Comparison of ENCODE assay signal across 13 cellular contexts in the genomic region with DNA sequence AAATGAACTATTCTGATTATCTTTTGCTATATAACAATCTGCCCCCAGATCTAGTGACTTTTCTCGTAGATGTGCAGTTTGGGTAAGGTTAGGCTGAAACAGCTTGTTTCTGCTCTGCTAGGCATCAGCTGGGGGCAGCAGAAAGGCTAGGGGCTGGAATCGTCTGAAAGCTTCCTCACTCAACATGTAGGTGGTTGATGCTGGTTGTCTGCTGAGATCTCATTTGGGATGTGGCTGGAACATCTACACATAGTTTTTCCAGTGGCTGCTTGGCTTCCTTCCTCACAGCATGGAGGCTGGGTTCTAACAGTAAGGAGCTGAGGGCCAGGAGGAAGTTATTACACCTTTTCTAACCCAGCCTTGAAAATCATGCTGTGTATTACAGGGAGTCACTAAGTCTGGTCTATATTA. TPM values are rescaled to one million over a fixed set of nuclear protein-coding genes. Genes with fewer than 3 reads are reported as not detected.
DNase-seq lines count a peak whose midpoint lies in the region; ATAC-seq and TF ChIP-seq lines count a peak whose summit lies in the region.
"Had no signal": no experiment of that assay in that cellular context is flagged by ENCODE, and none has a peak within 500 bp of the region (broad histone marks: within the 10 kb centered on the region; RNA-seq: fewer than 3 reads in every experiment).

No MANE protein-coding gene starts in this region.

- H3K4me3 Mint-ChIP-seq in activated naive CD8-positive, alpha-beta T cell: peak overlapping the region; percentile 18
- H3K4me3 Mint-ChIP-seq in activated naive CD8-positive, alpha-beta T cell treated with anti-CD3 and anti-CD28 coated beads for 36 hours: no peak overlapping the region
- H3K4me3 Mint-ChIP-seq in chondrocyte (ENCODE audit: unreplicated experiment) (no peak overlapping the region), osteocyte (ENCODE audit: unreplicated experiment) (no peak overlapping the region)
- H3K4me3 Mint-ChIP-seq: activated CD8-positive, alpha-beta memory T cell treated with anti-CD3 and anti-CD28 coated beads, Interleukin-2, amount 10 ng/mL, durations not matched to agents 7 days and 5 days had no signal

- H3K27ac Mint-ChIP-seq in activated naive CD8-positive, alpha-beta T cell: no peak overlapping the region
- no peak overlapping the region for H3K27ac Mint-ChIP-seq in activated naive CD8-positive, alpha-beta T cell treated with anti-CD3 and anti-CD28 coated beads for 36 hours
- H3K27ac Mint-ChIP-seq in chondrocyte (ENCODE audit: unreplicated experiment) (peak overlapping the region; percentile 17), osteocyte (ENCODE audit: unreplicated experiment) (peak overlapping the region; percentile 65)
- H3K27ac Mint-ChIP-seq: activated CD8-positive, alpha-beta memory T cell treated with anti-CD3 and anti-CD28 coated beads, Interleukin-2, amount 10 ng/mL, durations not matched to agents 7 days and 5 days had no signal

- no peak for DNase-seq in activated naive CD8-positive, alpha-beta T cell treated with anti-CD3 and anti-CD28 coated beads for 36 hours
- DNase-seq in NCI-H226: peak; percentile 29
- DNase-seq in chondrocyte (ENCODE audit: low spot score): no peak
- DNase-seq in osteocyte (ENCODE audit: extremely low spot score, unreplicated experiment): no peak
- DNase-seq in amniotic stem cell (lab: John Stamatoyannopoulos, UW): no peak
- DNase-seq in T-helper 9 cell: no peak
- DNase-seq: activated CD8-positive, alpha-beta memory T cell treated with anti-CD3 and anti-CD28 coated beads, Interleukin-2, amount 10 ng/mL, durations not matched to agents 7 days and 5 days; activated naive CD4-positive, alpha-beta T cell; foreskin melanocyte; NCI-H1694 treated with DMSO at 0.1 percent for 48 hours had no signal

- H3K27me3 Mint-ChIP-seq in activated naive CD8-positive, alpha-beta T cell: no peaks in the 10 kb centered on the region
- H3K27me3 Mint-ChIP-seq in activated naive CD8-positive, alpha-beta T cell treated with anti-CD3 and anti-CD28 coated beads for 36 hours: no peaks in the 10 kb centered on the region
- H3K27me3 Mint-ChIP-seq in chondrocyte (ENCODE audit: low read depth): no peaks in the 10 kb centered on the region
- H3K27me3 Mint-ChIP-seq in osteocyte (ENCODE audit: unreplicated experiment): no peaks in the 10 kb centered on the region
- H3K27me3 Mint-ChIP-seq: activated CD8-positive, alpha-beta memory T cell treated with anti-CD3 and anti-CD28 coated beads, Interleukin-2, amount 10 ng/mL, durations not matched to agents 7 days and 5 days had no signal

- peaks cover 71% of the 10 kb centered on the region for H3K4me1 Mint-ChIP-seq in activated naive CD8-positive, alpha-beta T cell (ENCODE audit: low read depth)
- peaks cover 57% of the 10 kb centered on the region for H3K4me1 Mint-ChIP-seq in activated naive CD8-positive, alpha-beta T cell treated with anti-CD3 and anti-CD28 coated beads for 36 hours
- H3K4me1 Mint-ChIP-seq in chondrocyte (ENCODE audit: low read depth) (peaks cover 41% of the 10 kb centered on the region), osteocyte (ENCODE audit: unreplicated experiment) (peaks cover 36% of the 10 kb centered on the region)

- H3K36me3 Mint-ChIP-seq in activated naive CD8-positive, alpha-beta T cell: peaks cover 5% of the 10 kb centered on the region
- peaks cover 29% of the 10 kb centered on the region for H3K36me3 Mint-ChIP-seq in activated naive CD8-positive, alpha-beta T cell treated with anti-CD3 and anti-CD28 coated beads for 36 hours
- no peaks in the 10 kb centered on the region for H3K36me3 Mint-ChIP-seq in chondrocyte (ENCODE audit: low read depth)
- peaks cover 21% of the 10 kb centered on the region for H3K36me3 Mint-ChIP-seq in osteocyte (ENCODE audit: unreplicated experiment)

- no peak for TF ChIP-seq CTCF in chondrocyte (IDR thresholded peaks at IDR 0.05)
- no peak for TF ChIP-seq CTCF in osteocyte (IDR thresholded peaks at IDR 0.05)

- no peaks in the 10 kb centered on the region for H3K9me3 Mint-ChIP-seq in activated naive CD8-positive, alpha-beta T cell (ENCODE audit: low read depth)
- H3K9me3 Mint-ChIP-seq in activated naive CD8-positive, alpha-beta T cell treated with anti-CD3 and anti-CD28 coated beads for 36 hours: peaks cover 10% of the 10 kb centered on the region
- H3K9me3 Mint-ChIP-seq in chondrocyte (ENCODE audit: low read depth) (peaks cover 9% of the 10 kb centered on the region), osteocyte (ENCODE audit: unreplicated experiment) (peaks cover 12% of the 10 kb centered on the region)

- no peak for ATAC-seq in GM21576 (IDR thresholded peaks at IDR 0.05; ENCODE audit: unreplicated experiment)
- ATAC-seq: activated CD4-positive, CD25-positive, alpha-beta regulatory T cell treated with anti-CD3 and anti-CD28 coated beads, Interleukin-2, amount 50 U/mL, for 24 hours; activated CD8-positive, alpha-beta memory T cell treated with anti-CD3 and anti-CD28 coated beads, Interleukin-2, amount 10 ng/mL, durations not matched to agents 7 days and 5 days had no signal

RNA-seq across cellular contexts. Expression of a gene that starts 30.2 kb away (rescaled TPM):
- 10 to 100 TPM; 41.3 to 43.8 TPM for total RNA-seq in activated naive CD8-positive, alpha-beta T cell treated with anti-CD3 and anti-CD28 coated beads for 36 hours
- total RNA-seq in chondrocyte: 44.4 to 54.8 TPM (median 47.8 TPM) in 3 replicates
- 45.2 and 46.1 TPM in 2 replicates for total RNA-seq in osteocyte

Comparison
In these comparisons a context has a peak if more than half of its experiments do, and no peak if none do; other contexts are left out.
1. H3K27ac Mint-ChIP-seq: peak in chondrocyte (single experiment) and osteocyte (single experiment); none in activated naive CD8-positive, alpha-beta T cell (single experiment) and activated naive CD8-positive, alpha-beta T cell treated with anti-CD3 and anti-CD28 coated beads for 36 hours (single experiment).